In the genomic region with DNA sequence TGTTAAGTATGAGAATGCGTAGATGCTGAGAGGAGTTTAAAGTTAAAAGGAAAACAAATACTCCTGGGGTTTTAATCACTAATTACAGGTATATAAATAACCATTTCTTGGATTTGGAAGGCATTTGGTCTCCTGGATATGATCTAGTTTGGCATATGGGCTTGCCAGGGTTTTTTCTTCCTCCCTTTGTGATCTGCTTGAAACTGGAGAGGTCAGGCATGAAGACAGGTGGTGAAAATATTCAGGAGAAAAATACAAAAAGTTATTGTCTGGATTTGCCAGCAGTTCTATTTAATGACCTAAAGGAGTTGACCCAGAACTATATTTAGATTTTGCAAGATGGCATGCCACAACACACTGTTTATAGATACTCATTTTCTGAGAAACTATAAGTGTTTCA, we compare ENCODE assay signal across 22 cellular contexts.
DNase-seq lines count a peak whose midpoint lies in the region; ATAC-seq, FAIRE-seq and TF ChIP-seq lines count a peak whose summit lies in the region.
"Had no signal": no experiment of that assay in that cellular context is flagged by ENCODE, and none has a peak within 500 bp of the region (broad histone marks: within the 10 kb centered on the region; RNA-seq: fewer than 3 reads in every experiment).

No MANE protein-coding gene starts in this region.

- FAIRE-seq in D721Med (lab: Jason Lieb, UNC), result peak; percentile 71
- FAIRE-seq: A549, GM12892, GM18507, H1 had no signal

- no peaks in the 10 kb centered on the region for H3K4me1 Mint-ChIP-seq in stimulated activated naive B cell treated with anti-CD40 and anti-IgM and Interleukin-4, amounts not matched to agents 10 μg/mL and 1 μg/mL and 100 μg/mL, for 72 hours

- no peaks in the 10 kb centered on the region for H3K9me3 Mint-ChIP-seq in stimulated activated naive B cell treated with anti-CD40 and anti-IgM and Interleukin-4, amounts not matched to agents 10 μg/mL and 1 μg/mL and 100 μg/mL, for 72 hours
- H3K9me3 Mint-ChIP-seq: CD4-positive, alpha-beta T cell; T-cell had no signal

- intact Hi-C loops in head of caudate nucleus (cut with DNase I), result no loop called here

- no peak overlapping the region for H3K27ac Mint-ChIP-seq in stimulated activated naive B cell treated with anti-CD40 and anti-IgM and Interleukin-4, amounts not matched to agents 10 μg/mL and 1 μg/mL and 100 μg/mL, for 72 hours
- H3K27ac Mint-ChIP-seq: CD4-positive, alpha-beta T cell; T-cell had no signal

- ATAC-seq in stimulated activated naive B cell treated with anti-CD40 and anti-IgM and Interleukin-4, amounts not matched to agents 10 μg/mL and 1 μg/mL and 100 μg/mL, for 72 hours (replicated peaks), result no peak
- ATAC-seq in GM21786 (IDR thresholded peaks at IDR 0.05; ENCODE audit: unreplicated experiment), result no peak
- ATAC-seq: A549, PC-3, SK-N-SH treated with all-trans-retinoic acid at 6 μM for 48 hours, T-cell had no signal

- H3K27me3 Mint-ChIP-seq in stimulated activated naive B cell treated with anti-CD40 and anti-IgM and Interleukin-4, amounts not matched to agents 10 μg/mL and 1 μg/mL and 100 μg/mL, for 72 hours, result peaks cover 5 to 6% of the 10 kb centered on the region in 2 donors

- H3K36me3 Mint-ChIP-seq in stimulated activated naive B cell treated with anti-CD40 and anti-IgM and Interleukin-4, amounts not matched to agents 10 μg/mL and 1 μg/mL and 100 μg/mL, for 72 hours, result no peaks in the 10 kb centered on the region
- H3K36me3 Mint-ChIP-seq: T-cell had no signal

- no peak for DNase-seq in D721Med (ENCODE audit: insufficient read length, low spot score)
- DNase-seq in NCI-H1105 (lab: John Stamatoyannopoulos, UW), result peak; percentile 25
- peak; percentile 22 to 65 for DNase-seq in NCI-H524 (lab: John Stamatoyannopoulos, UW)
- peak; percentile 78 for DNase-seq in OCI-M1 (lab: John Stamatoyannopoulos, UW)
- no peak for DNase-seq in NCI-H526 (lab: John Stamatoyannopoulos, UW)
- no peak for DNase-seq in head of caudate nucleus
- DNase-seq in stimulated activated naive B cell treated with anti-CD40 and anti-IgM and Interleukin-4, amounts not matched to agents 10 μg/mL and 1 μg/mL and 100 μg/mL, for 72 hours, result no peak
- DNase-seq: CD4-positive, alpha-beta T cell; IMR-90; NCI-H1694; NCI-H2081 treated with DMSO at 0.1 percent for 48 hours; PC-3; RPMI8226; SHP77 treated with DMSO at 0.1 percent for 48 hours; T-cell; T-helper 9 cell had no signal

- no peak for TF ChIP-seq CTCF in D721Med (IDR thresholded peaks at IDR 0.05; ENCODE audit: insufficient read depth, missing control alignments)

- no peak overlapping the region for H3K4me3 Mint-ChIP-seq in stimulated activated naive B cell treated with anti-CD40 and anti-IgM and Interleukin-4, amounts not matched to agents 10 μg/mL and 1 μg/mL and 100 μg/mL, for 72 hours
- H3K4me3 Mint-ChIP-seq: CD4-positive, alpha-beta T cell; T-cell had no signal

Comparison
In these comparisons a context has a peak if more than half of its experiments do, and no peak if none do; other contexts are left out.
1. DNase-seq: peak in NCI-H1105 (single experiment), NCI-H524 (2 of 2) and OCI-M1 (single experiment); none in D721Med (single experiment), NCI-H526 (0 of 2), head of caudate nucleus (0 of 42) and stimulated activated naive B cell treated with anti-CD40 and anti-IgM and Interleukin-4, amounts not matched to agents 10 μg/mL and 1 μg/mL and 100 μg/mL, for 72 hours (single experiment).